Comparison of ENCODE assay signal across 17 cellular contexts in the genomic region with DNA sequence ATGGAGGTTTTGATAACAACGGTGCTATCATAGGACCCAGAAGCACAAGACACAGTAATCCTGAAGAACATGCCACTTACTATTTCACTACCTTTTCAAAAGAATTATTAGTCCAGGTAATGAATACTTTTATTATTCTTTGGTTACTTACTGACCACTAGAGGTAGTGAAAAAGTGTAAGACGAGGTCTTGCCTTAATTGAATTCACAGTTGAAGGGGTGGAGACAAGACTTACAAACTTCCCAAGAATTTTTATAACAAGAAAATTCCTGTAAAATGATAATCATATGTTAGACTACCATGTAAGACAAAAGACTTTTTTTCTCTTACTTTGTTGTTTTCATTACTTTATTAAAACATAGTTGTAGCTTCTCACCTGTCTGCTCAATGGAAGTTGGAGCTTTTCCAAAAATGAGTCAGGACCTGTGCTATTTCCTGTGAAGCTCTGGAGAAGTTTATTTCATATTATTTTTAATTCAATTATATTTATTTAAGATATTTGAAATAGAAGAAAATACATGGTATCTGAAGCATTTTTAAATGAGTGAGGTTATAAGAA. TPM values are rescaled to one million over a fixed set of nuclear protein-coding genes. Genes with fewer than 3 reads are reported as not detected.
DNase-seq lines count a peak whose midpoint lies in the region; ATAC-seq, FAIRE-seq and TF ChIP-seq lines count a peak whose summit lies in the region.
"Had no signal": no experiment of that assay in that cellular context is flagged by ENCODE, and none has a peak within 500 bp of the region (broad histone marks: within the 10 kb centered on the region; RNA-seq: fewer than 3 reads in every experiment).

No MANE protein-coding gene starts in this region.

- H3K36me3 ChIP-seq in breast epithelium = no peaks in the 10 kb centered on the region

- H3K9me3 Mint-ChIP-seq in MCF 10A (ENCODE audit: unreplicated experiment) = no peaks in the 10 kb centered on the region

- no peak for FAIRE-seq in GM12892 (lab: Jason Lieb, UNC)

- POLR2A ChIA-PET in MCF 10A (lab: Yijun Ruan, JAX) = interaction anchor here (2.7 kb wide), 1 partner anchor 52 kb away, joined by 15 read pairs; a partner anchor contains a TSS

- intact Hi-C loops in MCF 10A (cut with micrococcal nuclease) (loop anchor here (2.0 kb wide), 1 partner anchor 47 kb away; no protein-coding TSS in a partner anchor), breast epithelium (cut with DNase I; ENCODE audit: low total_unique reads) (no loop called here)

- no peaks in the 10 kb centered on the region for H3K4me1 Mint-ChIP-seq in MCF 10A (ENCODE audit: insufficient read depth, unreplicated experiment)

- ATAC-seq in foreskin keratinocyte (peak; percentile 62), GM18861 (IDR thresholded peaks at IDR 0.05; ENCODE audit: unreplicated experiment) (no peak)

- BruUV-seq in MCF 10A (replicated peaks; lab: Mats Ljungman, UMichigan) = no TSS peak

- H3K4me3 ChIP-seq in breast epithelium = no peak overlapping the region
- H3K4me3 ChIP-seq in cardiac fibroblast (replicated peaks in 1 of 2; ENCODE audit: low read depth in 2 of 2, low read length in 2 of 2) = no peak overlapping the region
- H3K4me3 ChIP-seq: BLaER1 treated with 17β-estradiol and CSF1 and Interleukin-3, amounts not matched to agents 10 nM and 100 nM had no signal

- no peak for TF ChIP-seq CTCF in MCF 10A (IDR thresholded peaks at IDR 0.05; ENCODE audit: unreplicated experiment)
- no peak for TF ChIP-seq CTCF in breast epithelium (IDR thresholded peaks at IDR 0.05)
- TF ChIP-seq CTCF in cardiac fibroblast (IDR thresholded peaks at IDR 0.05; ENCODE audit: low read depth, low read length) = no peak
- TF ChIP-seq CTCF in foreskin keratinocyte (conservative IDR thresholded peaks at IDR 0.05) = peak; percentile 26
- no peak for TF ChIP-seq CTCF in GM20000 (IDR thresholded peaks at IDR 0.05; ENCODE audit: extremely low read depth, missing control alignments)

- TF ChIP-seq POLR2A in breast epithelium (IDR thresholded peaks at IDR 0.05) = no peak
- TF ChIP-seq POLR2A in GM12892 (IDR thresholded peaks at IDR 0.05; ENCODE audit: low read depth, low read length) = no peak

- H3K9me3 ChIP-seq in breast epithelium = no peaks in the 10 kb centered on the region
- H3K9me3 ChIP-seq: BLaER1 treated with 17β-estradiol and CSF1 and Interleukin-3, amounts not matched to agents 10 nM and 100 nM had no signal

- peaks cover 47% of the 10 kb centered on the region for H3K36me3 Mint-ChIP-seq in MCF 10A (ENCODE audit: insufficient read depth, unreplicated experiment)

- DNase-seq in MCF 10A (ENCODE audit: unreplicated experiment) = peak; percentile 52
- DNase-seq in breast epithelium (ENCODE audit: low spot score in 2 of 2) = no peak
- DNase-seq in cardiac fibroblast (ENCODE audit: low read depth in 2 of 2) = peak; percentile 7 to 29
- DNase-seq in foreskin keratinocyte = peak; percentile 60 to 76
- no peak for DNase-seq in effector CD8-positive, alpha-beta T cell (lab: John Stamatoyannopoulos, UW)
- DNase-seq in GM20000 (ENCODE audit: low spot score) = no peak
- no peak for DNase-seq in GM12892 (ENCODE audit: insufficient read length)
- DNase-seq: 8988T, EL, KBM-7, MM.1S, NCI-H1105, NCI-H187 treated with DMSO at 0.1 percent for 48 hours, NCI-H2171, NCI-H82 had no signal

- H3K4me1 ChIP-seq in breast epithelium (no peaks in the 10 kb centered on the region), foreskin keratinocyte (peaks cover 14% of the 10 kb centered on the region)
- H3K4me1 ChIP-seq: BLaER1 treated with 17β-estradiol and CSF1 and Interleukin-3, amounts not matched to agents 10 nM and 100 nM had no signal

- no peak overlapping the region for H3K27ac Mint-ChIP-seq in MCF 10A (ENCODE audit: low read depth, unreplicated experiment)

- no peaks in the 10 kb centered on the region for H3K27me3 Mint-ChIP-seq in MCF 10A (ENCODE audit: insufficient read depth, unreplicated experiment)

- H3K27ac ChIP-seq in breast epithelium (no peak overlapping the region), foreskin keratinocyte (no peak overlapping the region)
- H3K27ac ChIP-seq: BLaER1 treated with 17β-estradiol and CSF1 and Interleukin-3, amounts not matched to agents 10 nM and 100 nM had no signal

- no peaks in the 10 kb centered on the region for H3K27me3 ChIP-seq in breast epithelium
- H3K27me3 ChIP-seq in foreskin keratinocyte = no peaks in the 10 kb centered on the region
- H3K27me3 ChIP-seq: BLaER1 treated with 17β-estradiol and CSF1 and Interleukin-3, amounts not matched to agents 10 nM and 100 nM had no signal

- no peak overlapping the region for H3K4me3 Mint-ChIP-seq in MCF 10A (ENCODE audit: unreplicated experiment)

- CTCF ChIA-PET in MCF 10A (lab: Yijun Ruan, JAX) = interaction anchor here (0.5 to 9.3 kb wide), 5 partner anchors 14 to 96 kb away, joined by 3 to 96 read pairs (median 4); a partner anchor contains a TSS

RNA-seq across cellular contexts. Expression of a gene that starts 52.4 kb away (rescaled TPM):
- total RNA-seq in MCF 10A (2022) (25.8 and 31.3 TPM in 2 replicates), breast epithelium (10 to 100 TPM; 27.5 to 93.2 (median 56.4) TPM), foreskin keratinocyte (13.0 and 14.0 TPM in 2 replicates)
- 1.7 and 2.4 TPM in 2 replicates for polyA plus RNA-seq in foreskin keratinocyte
- polyA plus RNA-seq in GM12892 (2012; ENCODE audit: missing spikeins) = 12.2 TPM

RNA-seq across cellular contexts. Expression of a gene that starts 54.2 kb away (rescaled TPM):
- 3.0 and 5.5 TPM in 2 replicates for total RNA-seq in MCF 10A (2022)
- 10 to 100 TPM in 2 of 3 donors, 1 to 10 TPM in 1; 8.8 to 14.7 (median 13.5) TPM for total RNA-seq in breast epithelium
- 5.3 TPM in 2 replicates for total RNA-seq in foreskin keratinocyte
- polyA plus RNA-seq in foreskin keratinocyte = 3.4 and 4.2 TPM in 2 replicates
- polyA plus RNA-seq in GM12892 (2012; ENCODE audit: missing spikeins) = 4.5 TPM

Comparison
In these comparisons a context has a peak if more than half of its experiments do, and no peak if none do; other contexts are left out.
1. DNase-seq: peak in MCF 10A (single experiment), cardiac fibroblast (2 of 2) and foreskin keratinocyte (2 of 2); none in breast epithelium (0 of 2), effector CD8-positive, alpha-beta T cell (single experiment), GM20000 (single experiment) and GM12892 (single experiment).